9 cellular contexts compared by ENCODE assay signal in the genomic region with DNA sequence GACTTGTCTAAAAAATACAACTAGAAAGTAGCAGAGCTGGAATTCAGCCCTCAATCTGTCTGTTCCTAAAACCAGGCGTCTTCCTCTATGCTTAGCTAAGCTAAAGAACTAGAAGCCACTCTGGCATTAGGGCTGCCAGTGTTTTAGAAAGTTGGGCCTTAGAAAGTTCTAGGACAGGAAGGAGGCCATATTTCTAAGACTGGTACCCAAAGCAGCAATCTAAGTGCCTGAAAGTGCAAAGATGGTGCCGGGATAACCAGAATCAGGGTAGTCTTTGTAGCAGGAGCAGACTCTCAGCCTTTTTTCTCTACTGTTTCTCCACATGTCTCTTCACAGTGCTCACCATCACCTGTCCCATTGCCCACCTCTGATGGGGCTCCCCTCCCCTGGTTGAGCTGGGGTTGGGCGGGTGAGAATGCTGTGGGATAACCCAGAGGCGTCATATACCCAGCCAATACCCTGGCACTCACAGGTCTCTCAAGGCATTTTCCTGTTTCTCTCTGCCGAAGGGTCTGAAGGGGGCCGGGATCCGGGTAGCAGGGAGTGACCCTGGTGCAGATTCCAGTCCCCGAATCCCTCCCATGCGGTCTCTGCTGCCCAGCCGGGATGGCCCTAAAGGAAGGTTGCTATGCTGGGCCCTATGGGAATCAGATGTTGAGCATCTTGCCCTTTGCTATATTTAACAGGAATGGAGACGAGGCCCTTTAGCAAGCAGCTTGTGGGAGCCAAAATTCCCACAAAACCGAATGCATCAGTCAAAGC. TPM values are rescaled to one million over a fixed set of nuclear protein-coding genes. Genes with fewer than 3 reads are reported as not detected.
A peak's percentile ranks its signal among the peaks of the same experiment; 100 is the strongest.
DNase-seq lines count a peak whose midpoint lies in the region; ATAC-seq and TF ChIP-seq lines count a peak whose summit lies in the region.
"Had no signal": no experiment of that assay in that cellular context is flagged by ENCODE, and none has a peak within 500 bp of the region (broad histone marks: within the 10 kb centered on the region; RNA-seq: fewer than 3 reads in every experiment).

No MANE protein-coding gene starts in this region.

- DNase-seq in heart right ventricle: no peak
- no peak for DNase-seq in cardiac septum (ENCODE audit: low spot score)
- peak; percentile 13 for DNase-seq in activated naive CD8-positive, alpha-beta T cell treated with anti-CD3 and anti-CD28 coated beads for 36 hours
- DNase-seq in SHP77 treated with DMSO at 0.1 percent for 48 hours (lab: John Stamatoyannopoulos, UW): no peak
- DNase-seq in stimulated activated CD4-positive, alpha-beta T cell treated with anti-CD3 and anti-CD28 coated beads, Interleukin-4, amount 100 ng/mL, for 4 hours: no peak
- no peak for DNase-seq in brain microvascular endothelial cell
- DNase-seq: NCI-H2171 had no signal

- H3K36me3 Mint-ChIP-seq in activated naive CD8-positive, alpha-beta T cell treated with anti-CD3 and anti-CD28 coated beads for 36 hours: peaks cover 39% of the 10 kb centered on the region

- H3K4me3 Mint-ChIP-seq in activated naive CD8-positive, alpha-beta T cell treated with anti-CD3 and anti-CD28 coated beads for 36 hours: peak overlapping the region; percentile 97

- H3K4me1 ChIP-seq in heart right ventricle (peaks cover 14 to 67% (median 60%) of the 10 kb centered on the region in 9 donors), mucosa of rectum (ENCODE audit: control insufficient read depth in 2 of 2, insufficient read depth in 2 of 2, low read length in 2 of 2) (peaks cover 5 to 16% of the 10 kb centered on the region in 2 donors)

- intact Hi-C loops in heart right ventricle (cut with DNase I) (loop anchor here in 1 of 10 donors (2.0 kb wide), 1 partner anchor 56 kb away; no protein-coding TSS in a partner anchor), cardiac septum (cut with DNase I) (no loop called here)

- H3K9ac ChIP-seq in mucosa of rectum (ENCODE audit: low read depth in 1 of 2, low read length in 2 of 2): peak overlapping the region in 1 of 2 donors; percentile 24

- peaks cover 11% of the 10 kb centered on the region for H3K9me3 Mint-ChIP-seq in activated naive CD8-positive, alpha-beta T cell treated with anti-CD3 and anti-CD28 coated beads for 36 hours

- ATAC-seq in heart right ventricle: peak in 2 of 8 donors; percentile 12 to 24
- no peak for ATAC-seq in HG03039 (IDR thresholded peaks at IDR 0.05; ENCODE audit: unreplicated experiment)

- peaks cover 0 to 8% (median 0%) of the 10 kb centered on the region in 9 donors for H3K36me3 ChIP-seq in heart right ventricle
- H3K36me3 ChIP-seq in mucosa of rectum (ENCODE audit: control insufficient read depth in 2 of 2, insufficient read depth in 2 of 2, low read length in 2 of 2): no peaks in the 10 kb centered on the region
- no peaks in the 10 kb centered on the region for H3K36me3 ChIP-seq in brain microvascular endothelial cell (replicated peaks)

- 53 to 58% methylated on average over 12 of the region's 12 CpGs for WGBS in heart right ventricle, 2 donors

- H3K27ac ChIP-seq in heart right ventricle (peak overlapping the region; percentile 9 to 99 (median 97)), mucosa of rectum (ENCODE audit: low read depth in 2 of 2, low read length in 2 of 2) (peak overlapping the region; percentile 74 to 92), brain microvascular endothelial cell (no peak overlapping the region)

- in situ Hi-C loops in brain microvascular endothelial cell (cut with HindIII; ENCODE audit: low pct_ligation_motif_present, low sequenced_read_pairs): no loop called here

- no peaks in the 10 kb centered on the region for H3K27me3 ChIP-seq in heart right ventricle
- peaks cover 0 to 4% of the 10 kb centered on the region in 2 donors for H3K27me3 ChIP-seq in mucosa of rectum (ENCODE audit: control insufficient read depth in 2 of 2, insufficient read depth in 2 of 2, low read length in 2 of 2)
- H3K27me3 ChIP-seq in brain microvascular endothelial cell (replicated peaks): peaks cover 3% of the 10 kb centered on the region

- H3K27me3 Mint-ChIP-seq in activated naive CD8-positive, alpha-beta T cell treated with anti-CD3 and anti-CD28 coated beads for 36 hours: peaks cover 3% of the 10 kb centered on the region

- H3K9me3 ChIP-seq in heart right ventricle (peaks cover 0 to 8% (median 0%) of the 10 kb centered on the region in 11 donors), mucosa of rectum (ENCODE audit: control insufficient read depth in 2 of 2, low read length in 2 of 2) (no peaks in the 10 kb centered on the region)

- no peak for TF ChIP-seq CTCF in heart right ventricle (IDR thresholded peaks at IDR 0.05)
- no peak for TF ChIP-seq CTCF in brain microvascular endothelial cell (IDR thresholded peaks at IDR 0.05; ENCODE audit: low read depth, low read length, missing control alignments)

- H3K4me3 ChIP-seq in heart right ventricle: peak overlapping the region in 6 of 10 donors; percentile 71 to 91 (median 87)
- H3K4me3 ChIP-seq in mucosa of rectum (ENCODE audit: low read length in 2 of 2): peak overlapping the region; percentile 40 to 70
- no peak overlapping the region for H3K4me3 ChIP-seq in brain microvascular endothelial cell (ENCODE audit: low read depth, low read length)

- peaks cover 51% of the 10 kb centered on the region for H3K4me1 Mint-ChIP-seq in activated naive CD8-positive, alpha-beta T cell treated with anti-CD3 and anti-CD28 coated beads for 36 hours

- peak overlapping the region; percentile 99 for H3K27ac Mint-ChIP-seq in activated naive CD8-positive, alpha-beta T cell treated with anti-CD3 and anti-CD28 coated beads for 36 hours

RNA-seq across cellular contexts. Expression of gene RCSD1, which starts 1.1 kb away (rescaled TPM):
- total RNA-seq in heart right ventricle (10 to 100 TPM; 27.9 to 50.2 (median 39.7) TPM), cardiac septum (32.7 TPM)
- polyA plus RNA-seq in heart right ventricle: 10 to 100 TPM in 1 of 2 donors, 1 to 10 TPM in 1; 9.0 to 13.5 TPM
- 10 to 100 TPM; 56.4 to 58.2 TPM for total RNA-seq in activated naive CD8-positive, alpha-beta T cell treated with anti-CD3 and anti-CD28 coated beads for 36 hours
